ENCODE assay signal across 9 cellular contexts in genomic region chr4:153084939-153085630, GRCh38.
DNase-seq lines count a peak whose midpoint lies in the region; ATAC-seq and TF ChIP-seq lines count a peak whose summit lies in the region.
"Had no signal": no experiment of that assay in that cellular context is flagged by ENCODE, and none has a peak within 500 bp of the region (broad histone marks: within the 10 kb centered on the region; RNA-seq: fewer than 3 reads in every experiment).

No MANE protein-coding gene starts in this region.

- intact Hi-C loops in CD14-positive monocyte (cut with micrococcal nuclease) = loop anchor here (5.0 kb wide), 2 partner anchors 42 to 238 kb away; no protein-coding TSS in a partner anchor
- intact Hi-C loops in activated T-helper 2 cell treated with anti-CD3 and anti-CD28 coated beads, Interferon-gamma antibody, Interleukin-2, Interleukin-4, amounts not matched to agents 10 μg/mL and 5 μg/mL and 100 μg/mL, durations not matched to agents 14 hours and 24 hours and 36 hours (cut with micrococcal nuclease) = loop anchor here (1.0 kb wide), 1 partner anchor 239 kb away; no protein-coding TSS in a partner anchor

- peaks cover 4 to 15% (median 6%) of the 10 kb centered on the region in 3 donors for H3K27me3 Mint-ChIP-seq in CD14-positive monocyte (ENCODE audit: low read depth in 3 of 3)
- peaks cover 39% of the 10 kb centered on the region for H3K27me3 Mint-ChIP-seq in activated T-helper 2 cell treated with anti-CD3 and anti-CD28 coated beads, Interferon-gamma antibody, Interleukin-2, Interleukin-4, amounts not matched to agents 10 μg/mL and 5 μg/mL and 100 μg/mL, durations not matched to agents 14 hours and 24 hours and 36 hours (ENCODE audit: low read depth)

- H3K4me3 ChIP-seq in fibroblast of the aortic adventitia (ENCODE audit: low read depth, low read length) (no peak overlapping the region), neutrophil (ENCODE audit: low read depth in 1 of 2, low read length in 1 of 2) (no peak overlapping the region)
- H3K4me3 ChIP-seq: SK-N-MC had no signal

- ATAC-seq in GM19043 (IDR thresholded peaks at IDR 0.05; ENCODE audit: low read depth, unreplicated experiment) = peak; percentile 48
- ATAC-seq in HG03565 (IDR thresholded peaks at IDR 0.05; ENCODE audit: unreplicated experiment) = peak; percentile 45

- H3K4me1 ChIP-seq in neutrophil (ENCODE audit: control insufficient read depth in 1 of 2, insufficient read depth in 1 of 2, low read depth in 1 of 2, low read length in 1 of 2) = peaks cover 27 to 29% of the 10 kb centered on the region in 2 experiments

- H3K27me3 ChIP-seq in neutrophil = peaks cover 13% of the 10 kb centered on the region

- no peaks in the 10 kb centered on the region for H3K9me3 Mint-ChIP-seq in CD14-positive monocyte
- no peaks in the 10 kb centered on the region for H3K9me3 Mint-ChIP-seq in activated T-helper 2 cell treated with anti-CD3 and anti-CD28 coated beads, Interferon-gamma antibody, Interleukin-2, Interleukin-4, amounts not matched to agents 10 μg/mL and 5 μg/mL and 100 μg/mL, durations not matched to agents 14 hours and 24 hours and 36 hours

- no peaks in the 10 kb centered on the region for H3K9me3 ChIP-seq in neutrophil

- peak; percentile 66 for DNase-seq in CD14-positive monocyte (ENCODE audit: low spot score)
- peak; percentile 67 for DNase-seq in RKO (ENCODE audit: low spot score)
- peak; percentile 62 for DNase-seq in activated T-helper 2 cell treated with anti-CD3 and anti-CD28 coated beads, Interferon-gamma antibody, Interleukin-2, Interleukin-4, amounts not matched to agents 10 μg/mL and 5 μg/mL and 100 μg/mL, durations not matched to agents 14 hours and 24 hours and 36 hours (ENCODE audit: low spot score)
- DNase-seq in fibroblast of the aortic adventitia (ENCODE audit: low read depth) = peak; percentile 70
- DNase-seq in substantia nigra (lab: John Stamatoyannopoulos, UW) = peak; percentile 5 to 85 (median 65)

- peaks cover 20% of the 10 kb centered on the region for H3K4me1 Mint-ChIP-seq in CD14-positive monocyte
- H3K4me1 Mint-ChIP-seq in activated T-helper 2 cell treated with anti-CD3 and anti-CD28 coated beads, Interferon-gamma antibody, Interleukin-2, Interleukin-4, amounts not matched to agents 10 μg/mL and 5 μg/mL and 100 μg/mL, durations not matched to agents 14 hours and 24 hours and 36 hours (ENCODE audit: low read depth) = peaks cover 15% of the 10 kb centered on the region

- H3K27ac Mint-ChIP-seq in CD14-positive monocyte = peak overlapping the region in 1 of 7 donors; percentile 14
- no peak overlapping the region for H3K27ac Mint-ChIP-seq in activated T-helper 2 cell treated with anti-CD3 and anti-CD28 coated beads, Interferon-gamma antibody, Interleukin-2, Interleukin-4, amounts not matched to agents 10 μg/mL and 5 μg/mL and 100 μg/mL, durations not matched to agents 14 hours and 24 hours and 36 hours

- H3K36me3 ChIP-seq in neutrophil = no peaks in the 10 kb centered on the region

- peak overlapping the region; percentile 5 to 76 for H3K4me3 Mint-ChIP-seq in CD14-positive monocyte
- no peak overlapping the region for H3K4me3 Mint-ChIP-seq in activated T-helper 2 cell treated with anti-CD3 and anti-CD28 coated beads, Interferon-gamma antibody, Interleukin-2, Interleukin-4, amounts not matched to agents 10 μg/mL and 5 μg/mL and 100 μg/mL, durations not matched to agents 14 hours and 24 hours and 36 hours (ENCODE audit: low read depth)

- H3K27ac ChIP-seq in neutrophil (no peak overlapping the region), substantia nigra (ENCODE audit: low read depth, low read length, poor library complexity, severe bottlenecking) (peak overlapping the region; percentile 99)
- H3K27ac ChIP-seq: SK-N-MC had no signal

- TF ChIP-seq CTCF in CD14-positive monocyte (IDR thresholded peaks at IDR 0.05) (peak; percentile 98), fibroblast of the aortic adventitia (IDR thresholded peaks at IDR 0.05; ENCODE audit: insufficient read depth, low read length) (peak; percentile 95), neutrophil (IDR thresholded peaks at IDR 0.05) (peak; percentile 97)

- no peaks in the 10 kb centered on the region for H3K36me3 Mint-ChIP-seq in CD14-positive monocyte
- no peaks in the 10 kb centered on the region for H3K36me3 Mint-ChIP-seq in activated T-helper 2 cell treated with anti-CD3 and anti-CD28 coated beads, Interferon-gamma antibody, Interleukin-2, Interleukin-4, amounts not matched to agents 10 μg/mL and 5 μg/mL and 100 μg/mL, durations not matched to agents 14 hours and 24 hours and 36 hours (ENCODE audit: low read depth)
